In the genomic region with DNA sequence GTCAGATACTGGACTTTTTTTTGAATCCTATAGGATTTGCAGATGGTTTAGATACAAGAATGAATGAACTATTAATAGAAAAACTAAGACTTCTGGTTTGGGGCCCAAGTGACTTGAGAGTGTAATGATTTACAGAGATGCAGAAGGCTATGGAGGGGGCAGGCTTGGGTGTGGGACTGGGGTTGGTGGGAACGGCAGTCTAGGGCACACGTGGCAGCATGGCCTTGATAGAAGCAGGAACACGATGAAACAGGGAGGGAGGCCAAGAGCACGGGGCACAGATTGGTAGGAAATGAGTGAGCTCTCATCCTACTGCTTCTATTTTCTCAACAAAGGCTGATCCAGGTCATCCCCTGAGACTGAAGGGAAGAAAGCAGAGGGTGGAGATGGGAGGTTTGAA, we compare ENCODE assay signal across 22 cellular contexts.
"Had no signal": no experiment of that assay in that cellular context is flagged by ENCODE, and none has a peak within 500 bp of the region (broad histone marks: within the 10 kb centered on the region; RNA-seq: fewer than 3 reads in every experiment).

No MANE protein-coding gene starts in this region.

- H3K4me1 ChIP-seq: breast epithelium had no signal

- H3K36me3 Mint-ChIP-seq: activated naive CD4-positive, alpha-beta T cell treated with anti-CD3 and anti-CD28 coated beads, Interleukin-2, amount 50 U/mL, for 24 hours; natural killer cell had no signal

- H3K9me3 Mint-ChIP-seq: activated CD4-positive, alpha-beta T cell treated with anti-CD3 and anti-CD28 coated beads, Interleukin-2, amount 10 ng/mL, durations not matched to agents 7 days and 5 days; activated naive CD4-positive, alpha-beta T cell treated with anti-CD3 and anti-CD28 coated beads, Interleukin-2, amount 50 U/mL, for 24 hours; natural killer cell; stimulated activated naive B cell treated with anti-CD40 and anti-IgM and Interleukin-4, amounts not matched to agents 10 μg/mL and 1 μg/mL and 100 μg/mL, for 72 hours; T-helper 2 cell treated with Interferon-gamma antibody and Interleukin-4, amounts not matched to agents 5 μg/mL and 100 μg/mL, for 36 hours had no signal

- H3K9me3 ChIP-seq: breast epithelium, lower lobe of right lung, sigmoid colon, SK-N-SH had no signal

- H3K4me2 ChIP-seq: SK-N-SH, smooth muscle cell had no signal

- H3K27me3 Mint-ChIP-seq: stimulated activated naive B cell treated with anti-CD40 and anti-IgM and Interleukin-4, amounts not matched to agents 10 μg/mL and 1 μg/mL and 100 μg/mL, for 72 hours had no signal

- H3K4me3 Mint-ChIP-seq: activated CD4-positive, alpha-beta T cell treated with anti-CD3 and anti-CD28 coated beads, Interleukin-2, amount 10 ng/mL, durations not matched to agents 7 days and 5 days; activated CD8-positive, alpha-beta T cell treated with anti-CD3 and anti-CD28 coated beads, Interleukin-2, amount 10 ng/mL, durations not matched to agents 7 days and 5 days; activated naive CD4-positive, alpha-beta T cell treated with anti-CD3 and anti-CD28 coated beads, Interleukin-2, amount 50 U/mL, for 24 hours; stimulated activated naive B cell treated with anti-CD40 and anti-IgM and Interleukin-4, amounts not matched to agents 10 μg/mL and 1 μg/mL and 100 μg/mL, for 72 hours; T-helper 2 cell treated with Interferon-gamma antibody and Interleukin-4, amounts not matched to agents 5 μg/mL and 100 μg/mL, for 36 hours had no signal

- DNase-seq: activated CD4-positive, alpha-beta T cell treated with anti-CD3 and anti-CD28 coated beads, Interleukin-2, amount 10 ng/mL, durations not matched to agents 7 days and 5 days; activated CD8-positive, alpha-beta T cell treated with anti-CD3 and anti-CD28 coated beads, Interleukin-2, amount 10 ng/mL, durations not matched to agents 7 days and 5 days; activated gamma-delta T cell treated with Interleukin-2 at 50 U/mL for 16 hours; aorta; cerebellar nuclear complex; left colon; lower lobe of right lung; natural killer cell; nucleus accumbens; posterior cingulate gyrus; sigmoid colon; SK-N-SH; stimulated activated CD4-positive, alpha-beta T cell treated with anti-CD3 and anti-CD28 coated beads, Interleukin-15, amount 100 ng/mL, for 24 hours; stimulated activated naive B cell treated with anti-CD40 and anti-IgM and Interleukin-4, amounts not matched to agents 10 μg/mL and 1 μg/mL and 100 μg/mL, for 72 hours had no signal

- ATAC-seq: activated CD4-positive, CD25-positive, alpha-beta regulatory T cell treated with anti-CD3 and anti-CD28 coated beads, Interleukin-2, amount 50 U/mL, for 24 hours; activated CD8-positive, alpha-beta T cell treated with anti-CD3 and anti-CD28 coated beads, Interleukin-2, amount 10 ng/mL, durations not matched to agents 7 days and 5 days; left colon; lower lobe of right lung; natural killer cell; stimulated activated naive B cell treated with anti-CD40 and anti-IgM and Interleukin-4, amounts not matched to agents 10 μg/mL and 1 μg/mL and 100 μg/mL, for 72 hours had no signal

- H3K36me3 ChIP-seq: breast epithelium, lower lobe of right lung, sigmoid colon had no signal

- H3K4me3 ChIP-seq: breast epithelium, coronary artery, lower lobe of right lung, sigmoid colon, smooth muscle cell had no signal

- H3K27ac Mint-ChIP-seq: activated CD4-positive, alpha-beta T cell treated with anti-CD3 and anti-CD28 coated beads, Interleukin-2, amount 10 ng/mL, durations not matched to agents 7 days and 5 days; activated CD8-positive, alpha-beta T cell treated with anti-CD3 and anti-CD28 coated beads, Interleukin-2, amount 10 ng/mL, durations not matched to agents 7 days and 5 days; natural killer cell; stimulated activated naive B cell treated with anti-CD40 and anti-IgM and Interleukin-4, amounts not matched to agents 10 μg/mL and 1 μg/mL and 100 μg/mL, for 72 hours; T-helper 2 cell treated with Interferon-gamma antibody and Interleukin-4, amounts not matched to agents 5 μg/mL and 100 μg/mL, for 36 hours had no signal

- H3K9ac ChIP-seq: SK-N-SH had no signal

- FAIRE-seq: keratinocyte had no signal

- H3K27me3 ChIP-seq: breast epithelium, sigmoid colon had no signal

- H3K27ac ChIP-seq: breast epithelium, coronary artery, lower lobe of right lung, sigmoid colon, VCaP had no signal
